ENCODE assay signal across 8 cellular contexts in the genomic region with DNA sequence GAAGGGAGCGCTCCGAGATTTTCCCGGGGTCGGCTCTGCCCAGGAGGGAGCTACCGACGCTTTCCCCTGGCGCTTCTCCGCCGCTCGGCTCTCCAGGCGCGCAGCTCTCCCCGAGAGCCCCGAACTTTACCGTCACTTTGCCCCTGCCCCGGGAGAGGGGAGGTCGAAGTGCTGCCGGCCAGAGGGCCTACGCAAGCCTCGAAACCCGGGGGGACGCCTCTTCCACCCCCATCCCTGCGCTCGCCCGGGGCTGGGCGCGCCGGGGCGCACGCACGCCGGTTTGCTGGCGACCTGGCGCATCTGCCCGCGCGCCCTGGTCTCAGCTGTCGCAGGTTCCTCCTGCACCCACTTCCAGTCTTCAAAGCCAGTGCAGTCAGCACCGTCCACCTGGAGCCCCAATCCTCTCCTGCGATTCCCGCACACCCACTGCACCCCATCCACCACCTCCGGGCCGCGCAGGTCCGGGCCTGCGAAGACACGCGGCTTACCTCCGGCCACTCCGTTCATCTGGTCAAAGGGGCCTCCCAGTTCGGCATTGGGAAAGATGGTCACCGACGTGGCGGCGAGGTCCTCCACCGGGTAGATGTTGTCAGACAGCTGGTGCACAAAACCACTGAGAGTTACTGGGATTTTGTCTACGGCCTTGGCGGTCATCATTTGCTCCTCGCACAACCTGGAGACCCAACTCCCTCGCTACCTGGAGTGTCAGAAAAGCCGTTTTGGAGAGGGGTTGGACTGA. TPM values are rescaled to one million over a fixed set of nuclear protein-coding genes. Genes with fewer than 3 reads are reported as not detected.
A peak's percentile ranks its signal among the peaks of the same experiment; 100 is the strongest.
DNase-seq lines count a peak whose midpoint lies in the region; ATAC-seq and TF ChIP-seq lines count a peak whose summit lies in the region.

No MANE protein-coding gene starts in this region.

- no peaks in the 10 kb centered on the region for H3K9me3 ChIP-seq in DND-41 (ENCODE audit: insufficient read depth, low read length, severe bottlenecking)
- H3K9me3 ChIP-seq in mesodermal cell (ENCODE audit: control insufficient read depth, low read length): no peaks in the 10 kb centered on the region
- H3K9me3 ChIP-seq in thyroid gland: no peaks in the 10 kb centered on the region

- H3K4me3 ChIP-seq in DND-41 (ENCODE audit: low read depth in 1 of 2, low read length in 2 of 2) (peak overlapping the region in 1 of 2 experiments; percentile 86; a peak in 3 of 4 replicates), dorsolateral prefrontal cortex (peak overlapping the region; percentile 57 to 99 (median 82)), mesodermal cell (ENCODE audit: extremely low read depth, insufficient read depth, low read length, poor library complexity, severe bottlenecking) (peak overlapping the region; percentile 66), thyroid gland (replicated peaks in 1 of 3) (peak overlapping the region; percentile 17 to 79 (median 75))

- no peaks in the 10 kb centered on the region for H3K79me2 ChIP-seq in DND-41 (ENCODE audit: insufficient read depth, low read length)

- peaks cover 25% of the 10 kb centered on the region for H3K4me1 ChIP-seq in DND-41 (ENCODE audit: insufficient read depth, low read length)
- H3K4me1 ChIP-seq in mesodermal cell (ENCODE audit: control insufficient read depth, insufficient read depth, low read length, poor library complexity, severe bottlenecking): peaks cover 14% of the 10 kb centered on the region
- H3K4me1 ChIP-seq in thyroid gland: peaks cover 33 to 36% of the 10 kb centered on the region in 2 donors

- peak overlapping the region; percentile 73 for H2AFZ ChIP-seq in DND-41 (ENCODE audit: low read depth, low read length)

- ATAC-seq in DND-41 (ENCODE audit: insufficient read depth, low read depth) (no peak), GM18861 (IDR thresholded peaks at IDR 0.05; ENCODE audit: unreplicated experiment) (no peak), GM18868 (IDR thresholded peaks at IDR 0.05; ENCODE audit: unreplicated experiment) (no peak), GM18867 (IDR thresholded peaks at IDR 0.05; ENCODE audit: unreplicated experiment) (no peak)

- no peak for DNase-seq in DND-41
- DNase-seq in SW480 (ENCODE audit: low spot score): peak; percentile 17
- DNase-seq in dorsolateral prefrontal cortex: peak in 1 of 10 donors; percentile 44
- peak; percentile 20 to 32 for DNase-seq in thyroid gland

- TF ChIP-seq POLR2A in thyroid gland (IDR thresholded peaks at IDR 0.05): no peak

- H3K27me3 ChIP-seq in DND-41 (ENCODE audit: insufficient read depth, low read length, poor library complexity) (peaks cover 4% of the 10 kb centered on the region), dorsolateral prefrontal cortex (peaks cover 0 to 25% (median 12%) of the 10 kb centered on the region in 45 donors), thyroid gland (no peaks in the 10 kb centered on the region)

- TF ChIP-seq CTCF in DND-41 (IDR thresholded peaks at IDR 0.05; ENCODE audit: borderline replicate concordance, extremely low read depth, low read length, poor library complexity, severe bottlenecking) (no peak), dorsolateral prefrontal cortex (IDR thresholded peaks at IDR 0.05 in 54 of 56, conservative IDR thresholded peaks at IDR 0.05 in 2 of 56; ENCODE audit: low read depth in 1 of 56, partially characterized antibody in 56 of 56) (no peak), thyroid gland (IDR thresholded peaks at IDR 0.05) (no peak)

- H3K27ac ChIP-seq in DND-41 (ENCODE audit: low read length) (peak overlapping the region; percentile 93), dorsolateral prefrontal cortex (peak overlapping the region in 7 of 59 donors; percentile 15 to 90 (median 36)), mesodermal cell (ENCODE audit: low read depth, low read length, severe bottlenecking) (no peak overlapping the region), thyroid gland (peak overlapping the region in 1 of 3 donors; percentile 97)

- H3K36me3 ChIP-seq in DND-41 (ENCODE audit: insufficient read depth, low read length): no peaks in the 10 kb centered on the region
- H3K36me3 ChIP-seq in mesodermal cell (ENCODE audit: control insufficient read depth, insufficient read depth, low read length): peaks cover 4% of the 10 kb centered on the region
- H3K36me3 ChIP-seq in thyroid gland: no peaks in the 10 kb centered on the region

- 0 to 1% methylated on average over 31 to 47 of the region's 61 CpGs for WGBS in mesodermal cell (ENCODE audit: insufficient coverage in 2 of 2), 2 experiments
- 2% methylated on average over 19 to 27 of the region's 61 CpGs for WGBS in thyroid gland, 2 donors

- intact Hi-C loops in dorsolateral prefrontal cortex (cut with DNase I) (loop anchor here (1.0 to 5.0 kb wide), 8 partner anchors 10 to 378 kb away; partner anchors contain the start of genes ADO (in 1 of the 2) and NRBF2 (in 1 of the 2)), thyroid gland (cut with DNase I) (loop anchor here (10.0 kb wide), 2 partner anchors 201 to 269 kb away; no protein-coding TSS in a partner anchor)

- peak overlapping the region; percentile 100 for H3K4me2 ChIP-seq in DND-41 (ENCODE audit: insufficient read depth, low read length)

- peaks cover 2% of the 10 kb centered on the region; the same call in 1 of the 2 replicates for H4K20me1 ChIP-seq in DND-41 (ENCODE audit: insufficient read depth, low read length)

- H3K9ac ChIP-seq in DND-41 (ENCODE audit: low read depth, low read length): peak overlapping the region; percentile 87

RNA-seq across cellular contexts. Expression of gene EGR2, which starts 0.6 kb away (rescaled TPM):
- total RNA-seq in dorsolateral prefrontal cortex: 10 to 100 TPM in 3 of 120 experiments, 1 to 10 TPM in 80, under 1 TPM in 37; 0.17 to 25.9 (median 1.5) TPM
- polyA plus RNA-seq in mesodermal cell (2013, experiment 1 of 2): 0.66 TPM
- polyA plus RNA-seq in mesodermal cell (2013, experiment 2 of 2): 1.8 TPM
- 10 to 100 TPM in 1 of 4 donors, 1 to 10 TPM in 2, under 1 TPM in 1; 0.78 to 14.6 (median 2.9) TPM for total RNA-seq in thyroid gland

RNA-seq across cellular contexts. Expression of gene ADO, which starts 11.0 kb away (rescaled TPM):
- 10 to 100 TPM; 21.1 to 44.3 (median 32.3) TPM for total RNA-seq in dorsolateral prefrontal cortex
- polyA plus RNA-seq in mesodermal cell (2013, experiment 1 of 2): 18.8 TPM
- 20.3 TPM for polyA plus RNA-seq in mesodermal cell (2013, experiment 2 of 2)
- total RNA-seq in thyroid gland: 10 to 100 TPM; 21.8 to 29.7 (median 24.6) TPM
